ENCODE assay signal across 16 cellular contexts in genomic region chr2:180657054-180657453, GRCh38.
DNase-seq lines count a peak whose midpoint lies in the region; FAIRE-seq and TF ChIP-seq lines count a peak whose summit lies in the region.
"Had no signal": no experiment of that assay in that cellular context is flagged by ENCODE, and none has a peak within 500 bp of the region (broad histone marks: within the 10 kb centered on the region; RNA-seq: fewer than 3 reads in every experiment).

No MANE protein-coding gene starts in this region.

- TF ChIP-seq POLR2A in tibial nerve (IDR thresholded peaks at IDR 0.05), result no peak

- no peak for TF ChIP-seq EP300 in tibial nerve (IDR thresholded peaks at IDR 0.05)

- H3K9me3 ChIP-seq in small intestine (ENCODE audit: control insufficient read depth, low read depth), result no peaks in the 10 kb centered on the region
- no peaks in the 10 kb centered on the region for H3K9me3 ChIP-seq in tibial nerve
- H3K9me3 ChIP-seq: right lobe of liver had no signal

- peak; percentile 64 for DNase-seq in HS-27A (ENCODE audit: low read depth)
- DNase-seq in SW 1271 (lab: John Stamatoyannopoulos, UW), result peak; percentile 80 to 85
- peak; percentile 50 for DNase-seq in glomerular visceral epithelial cell (ENCODE audit: extremely low spot score)
- peak; percentile 2 for DNase-seq in small intestine
- DNase-seq in activated effector memory CD4-positive, alpha-beta T cell treated with anti-CD3 and anti-CD28 coated beads, Interleukin-2, amount 50 U/mL, for 16 hours, result no peak
- no peak for DNase-seq in tibial nerve (ENCODE audit: low spot score in 2 of 2)
- DNase-seq in globus pallidus (ENCODE audit: low spot score), result no peak
- DNase-seq: activated CD8-positive, alpha-beta memory T cell treated with anti-CD3 and anti-CD28 coated beads for 24 hours; activated naive CD4-positive, alpha-beta T cell; Karpas-422; NCI-H2081 treated with DMSO at 0.1 percent for 48 hours; right lobe of liver; SIG-M5; stimulated activated CD4-positive, alpha-beta T cell treated with anti-CD3 and anti-CD28 coated beads, Interleukin-4, amount 100 ng/mL, for 24 hours had no signal

- H3K27me3 ChIP-seq in small intestine (ENCODE audit: control insufficient read depth in 2 of 2, insufficient read depth in 2 of 2, low read length in 2 of 2), result no peaks in the 10 kb centered on the region
- no peaks in the 10 kb centered on the region for H3K27me3 ChIP-seq in tibial nerve
- H3K27me3 ChIP-seq: right lobe of liver had no signal

- FAIRE-seq in small intestine (lab: Jason Lieb, UNC), result no peak
- FAIRE-seq: G401.6 had no signal

- no peaks in the 10 kb centered on the region for H3K36me3 ChIP-seq in small intestine (ENCODE audit: control insufficient read depth in 2 of 2, insufficient read depth in 2 of 2, low read length in 2 of 2)
- no peaks in the 10 kb centered on the region for H3K36me3 ChIP-seq in tibial nerve
- H3K36me3 ChIP-seq: right lobe of liver had no signal

- 65 to 77% (median 69%) methylated on average over 1 of the region's 1 CpG for WGBS in small intestine, 3 donors
- 96 to 100% methylated on average over 1 of the region's 1 CpG for whole genome bisulfite sequencing in tibial nerve, 2 donors

- H3K4me1 ChIP-seq in small intestine (ENCODE audit: control insufficient read depth in 2 of 2, insufficient read depth in 1 of 2, low read depth in 1 of 2, low read length in 1 of 2) (no peaks in the 10 kb centered on the region), tibial nerve (no peaks in the 10 kb centered on the region)
- H3K4me1 ChIP-seq: right lobe of liver had no signal

- H3K4me3 ChIP-seq in small intestine (ENCODE audit: low read depth in 1 of 2, low read length in 2 of 2), result no peak overlapping the region
- H3K4me3 ChIP-seq in tibial nerve, result no peak overlapping the region
- H3K4me3 ChIP-seq: GM23338, right lobe of liver had no signal

- no peak for TF ChIP-seq CTCF in tibial nerve (IDR thresholded peaks at IDR 0.05)

- H3K27ac ChIP-seq in small intestine (ENCODE audit: low read depth in 1 of 2, low read length in 1 of 2) (no peak overlapping the region), tibial nerve (no peak overlapping the region)
- H3K27ac ChIP-seq: right lobe of liver had no signal

Comparison
In these comparisons a context has a peak if more than half of its experiments do, and no peak if none do; other contexts are left out.
1. DNase-seq: peak in HS-27A (single experiment), SW 1271 (2 of 2), glomerular visceral epithelial cell (single experiment) and small intestine (single experiment); none in activated effector memory CD4-positive, alpha-beta T cell treated with anti-CD3 and anti-CD28 coated beads, Interleukin-2, amount 50 U/mL, for 16 hours (single experiment), tibial nerve (0 of 2) and globus pallidus (single experiment).